ENCODE assay signal across 8 cellular contexts in the genomic region with DNA sequence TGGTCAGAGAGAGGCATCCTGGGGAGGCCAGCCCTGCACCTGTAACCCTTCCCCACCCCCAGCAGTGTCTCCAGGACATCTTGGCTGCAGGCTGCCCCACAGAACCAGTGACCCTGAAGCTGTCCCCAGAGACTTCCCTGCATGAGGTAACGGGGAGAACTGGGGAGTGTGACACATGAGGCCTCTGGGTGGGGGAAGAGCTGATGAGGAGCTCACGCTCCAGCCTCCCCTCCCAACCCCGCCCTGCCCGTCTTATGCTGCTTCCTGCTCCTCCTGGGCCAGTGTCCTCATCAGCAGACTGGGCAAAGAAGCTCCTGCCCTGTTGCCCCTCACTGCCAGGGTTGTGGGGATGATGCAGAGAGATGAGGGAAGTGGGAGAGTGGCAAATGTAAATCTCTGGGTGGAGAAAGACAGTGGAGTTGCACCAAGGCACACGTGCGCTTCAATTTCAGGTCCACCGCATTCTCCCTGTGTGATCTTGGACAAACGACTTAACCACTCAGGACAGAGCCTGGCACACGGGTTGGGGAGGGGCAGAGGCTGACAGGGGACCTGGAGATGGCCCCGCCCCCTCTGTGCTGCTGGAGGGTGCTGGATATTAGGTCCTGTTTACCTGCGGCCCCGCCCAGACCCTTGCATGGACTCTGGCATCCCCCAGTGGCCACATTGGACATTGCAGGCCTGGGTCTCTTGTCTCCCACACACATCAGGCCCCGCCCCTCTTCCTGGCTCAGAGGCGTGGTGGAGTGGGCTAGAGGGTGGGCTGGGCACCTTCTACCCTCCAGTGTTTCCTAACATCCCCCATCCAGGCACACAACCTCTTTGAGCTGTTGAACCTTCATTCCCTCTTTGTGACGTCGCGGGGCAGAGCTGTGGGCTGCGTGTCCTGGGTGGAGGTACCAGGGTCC. TPM values are rescaled to one million over a fixed set of nuclear protein-coding genes. Genes with fewer than 3 reads are reported as not detected.
DNase-seq lines count a peak whose midpoint lies in the region; ATAC-seq and TF ChIP-seq lines count a peak whose summit lies in the region.

No MANE protein-coding gene starts in this region.

- H3K4me3 ChIP-seq in CD4-positive, CD25-positive, alpha-beta regulatory T cell (ENCODE audit: low read depth, low read length): no peak overlapping the region
- H3K4me3 ChIP-seq in GM23338 (no peak overlapping the region), SU-DHL-6 (ENCODE audit: insufficient read depth, low read length, poor library complexity, severe bottlenecking) (no peak overlapping the region), heart left ventricle (no peak overlapping the region)

- no peak overlapping the region for H3K4me3 Mint-ChIP-seq in CD4-positive, CD25-positive, alpha-beta regulatory T cell
- H3K4me3 Mint-ChIP-seq in GM23338: peak overlapping the region; percentile 42; the same call in 2 of the 3 replicates
- no peak overlapping the region for H3K4me3 Mint-ChIP-seq in activated naive CD8-positive, alpha-beta T cell treated with anti-CD3 and anti-CD28 coated beads, Interleukin-2, amount 10 ng/mL, durations not matched to agents 7 days and 5 days

- TF ChIP-seq POLR2A in heart left ventricle (IDR thresholded peaks at IDR 0.05): no peak

- no peak overlapping the region for H3K27ac ChIP-seq in CD4-positive, CD25-positive, alpha-beta regulatory T cell (ENCODE audit: insufficient read depth, low read length, poor library complexity, severe bottlenecking)
- H3K27ac ChIP-seq in GM23338 (ENCODE audit: low read depth) (no peak overlapping the region), SU-DHL-6 (ENCODE audit: low read depth, low read length) (no peak overlapping the region), heart left ventricle (no peak overlapping the region)

- peak overlapping the region; percentile 86 for H2AFZ ChIP-seq in GM23338
- peak overlapping the region; percentile 45 for H2AFZ ChIP-seq in SU-DHL-6 (ENCODE audit: low read depth, low read length, severe bottlenecking)

- intact Hi-C loops in heart left ventricle (cut with DNase I): loop anchor here (1.0 to 10.0 kb wide), 9 partner anchors 47 to 264 kb away; a partner anchor contains a TSS

- ATAC-seq in CD4-positive, CD25-positive, alpha-beta regulatory T cell (ENCODE audit: low read depth in 2 of 2): peak; percentile 84 to 89
- peak; percentile 93 for ATAC-seq in GM23338
- peak; percentile 88 for ATAC-seq in activated naive CD8-positive, alpha-beta T cell treated with anti-CD3 and anti-CD28 coated beads, Interleukin-2, amount 10 ng/mL, durations not matched to agents 7 days and 5 days (ENCODE audit: low read depth)
- peak; percentile 71 to 89 (median 80) for ATAC-seq in heart left ventricle
- no peak for ATAC-seq in GM19463 (IDR thresholded peaks at IDR 0.05; ENCODE audit: unreplicated experiment)

- no peaks in the 10 kb centered on the region for H3K36me3 Mint-ChIP-seq in CD4-positive, CD25-positive, alpha-beta regulatory T cell
- no peaks in the 10 kb centered on the region for H3K36me3 Mint-ChIP-seq in GM23338 (ENCODE audit: low read depth)
- H3K36me3 Mint-ChIP-seq in activated naive CD8-positive, alpha-beta T cell treated with anti-CD3 and anti-CD28 coated beads, Interleukin-2, amount 10 ng/mL, durations not matched to agents 7 days and 5 days: no peaks in the 10 kb centered on the region

- H3K27me3 ChIP-seq in CD4-positive, CD25-positive, alpha-beta regulatory T cell (ENCODE audit: control insufficient read depth, insufficient read depth, low read length): no peaks in the 10 kb centered on the region
- H3K27me3 ChIP-seq in GM23338 (ENCODE audit: insufficient read depth) (no peaks in the 10 kb centered on the region), SU-DHL-6 (ENCODE audit: low read length) (no peaks in the 10 kb centered on the region), heart left ventricle (no peaks in the 10 kb centered on the region)

- H3K27ac Mint-ChIP-seq in CD4-positive, CD25-positive, alpha-beta regulatory T cell: no peak overlapping the region
- no peak overlapping the region for H3K27ac Mint-ChIP-seq in GM23338
- peak overlapping the region; percentile 65 for H3K27ac Mint-ChIP-seq in activated naive CD8-positive, alpha-beta T cell treated with anti-CD3 and anti-CD28 coated beads, Interleukin-2, amount 10 ng/mL, durations not matched to agents 7 days and 5 days

- peak overlapping the region; percentile 64 for H3K4me2 ChIP-seq in GM23338
- no peak overlapping the region for H3K4me2 ChIP-seq in SU-DHL-6 (ENCODE audit: low read depth, low read length, poor library complexity, severe bottlenecking)

- H3K9me2 ChIP-seq in GM23338 (ENCODE audit: insufficient read depth) (no peaks in the 10 kb centered on the region), SU-DHL-6 (replicated peaks; ENCODE audit: insufficient read depth, low read length) (no peaks in the 10 kb centered on the region)

- peaks cover 4% of the 10 kb centered on the region for H3K4me1 ChIP-seq in CD4-positive, CD25-positive, alpha-beta regulatory T cell (ENCODE audit: control insufficient read depth, insufficient read depth, low read length, poor library complexity, severe bottlenecking)
- H3K4me1 ChIP-seq in GM23338 (ENCODE audit: insufficient read depth) (no peaks in the 10 kb centered on the region; the same call in 1 of the 2 replicates), heart left ventricle (peaks cover 0 to 6% (median 0%) of the 10 kb centered on the region in 12 donors)

- H3K9me3 ChIP-seq in CD4-positive, CD25-positive, alpha-beta regulatory T cell (ENCODE audit: control insufficient read depth in 2 of 2, low read length in 2 of 2): no peaks in the 10 kb centered on the region
- H3K9me3 ChIP-seq in SU-DHL-6 (ENCODE audit: insufficient read depth, low read length) (no peaks in the 10 kb centered on the region), heart left ventricle (no peaks in the 10 kb centered on the region)

- no peak overlapping the region for H3K9ac ChIP-seq in SU-DHL-6 (ENCODE audit: low read length)

- 35 to 60% (median 37%) methylated on average over 13 to 18 of the region's 18 CpGs for WGBS in heart left ventricle, 4 donors

- H3K9me3 Mint-ChIP-seq in CD4-positive, CD25-positive, alpha-beta regulatory T cell: no peaks in the 10 kb centered on the region
- H3K9me3 Mint-ChIP-seq in GM23338: no peaks in the 10 kb centered on the region
- no peaks in the 10 kb centered on the region for H3K9me3 Mint-ChIP-seq in activated naive CD8-positive, alpha-beta T cell treated with anti-CD3 and anti-CD28 coated beads, Interleukin-2, amount 10 ng/mL, durations not matched to agents 7 days and 5 days

- H4K20me1 ChIP-seq in GM23338 (replicated peaks; ENCODE audit: insufficient read depth) (no peaks in the 10 kb centered on the region), SU-DHL-6 (ENCODE audit: low read depth, low read length) (no peaks in the 10 kb centered on the region)

- POLR2A ChIA-PET in activated naive CD8-positive, alpha-beta T cell treated with anti-CD3 and anti-CD28 coated beads, Interleukin-2, amount 10 ng/mL, durations not matched to agents 7 days and 5 days (lab: Charles Lee): interaction anchor here (1.7 kb wide), 1 partner anchor 14 kb away, joined by 4 read pairs; no protein-coding TSS in a partner anchor

- H3F3A ChIP-seq in GM23338 (replicated peaks; ENCODE audit: low read depth) (no peaks in the 10 kb centered on the region), SU-DHL-6 (ENCODE audit: insufficient read depth) (no peaks in the 10 kb centered on the region)

- DNase-seq in CD4-positive, CD25-positive, alpha-beta regulatory T cell: peak; percentile 70 to 87 (median 80)
- DNase-seq in GM23338 (ENCODE audit: low spot score): peak; percentile 96
- peak; percentile 86 for DNase-seq in NCI-H1105 treated with DMSO at 0.1 percent for 48 hours (lab: John Stamatoyannopoulos, UW)
- DNase-seq in activated naive CD8-positive, alpha-beta T cell treated with anti-CD3 and anti-CD28 coated beads, Interleukin-2, amount 10 ng/mL, durations not matched to agents 7 days and 5 days: peak; percentile 90
- peak; percentile 71 to 87 (median 84) for DNase-seq in heart left ventricle
- DNase-seq in pulmonary artery endothelial cell (ENCODE audit: low read depth, low spot score): peak; percentile 24

- H3K79me2 ChIP-seq in GM23338 (replicated peaks; ENCODE audit: insufficient read depth) (no peaks in the 10 kb centered on the region), SU-DHL-6 (ENCODE audit: insufficient read depth, low read length) (no peaks in the 10 kb centered on the region)

- H3K27me3 Mint-ChIP-seq in CD4-positive, CD25-positive, alpha-beta regulatory T cell: peaks cover 6% of the 10 kb centered on the region
- peaks cover 2% of the 10 kb centered on the region for H3K27me3 Mint-ChIP-seq in GM23338 (ENCODE audit: insufficient read depth, low read depth, poor library complexity)
- peaks cover 6% of the 10 kb centered on the region for H3K27me3 Mint-ChIP-seq in activated naive CD8-positive, alpha-beta T cell treated with anti-CD3 and anti-CD28 coated beads, Interleukin-2, amount 10 ng/mL, durations not matched to agents 7 days and 5 days

- peak; percentile 54 to 81 for TF ChIP-seq CTCF in GM23338 (conservative IDR thresholded peaks at IDR 0.05; ENCODE audit: low read depth in 2 of 2)
- TF ChIP-seq CTCF in SU-DHL-6 (IDR thresholded peaks at IDR 0.05; ENCODE audit: insufficient read depth, low read length, poor library complexity, severe bottlenecking): peak; percentile 81
- TF ChIP-seq CTCF in heart left ventricle (IDR thresholded peaks at IDR 0.05): peak; percentile 78 to 97 (median 88)

- H3K36me3 ChIP-seq in CD4-positive, CD25-positive, alpha-beta regulatory T cell (ENCODE audit: control insufficient read depth, insufficient read depth, low read length): no peaks in the 10 kb centered on the region
- no peaks in the 10 kb centered on the region for H3K36me3 ChIP-seq in GM23338 (ENCODE audit: insufficient read depth)
- H3K36me3 ChIP-seq in SU-DHL-6 (ENCODE audit: low read length): no peaks in the 10 kb centered on the region
- H3K36me3 ChIP-seq in heart left ventricle: no peaks in the 10 kb centered on the region

- peaks cover 0 to 6% (median 3%) of the 10 kb centered on the region in 4 donors for H3K4me1 Mint-ChIP-seq in CD4-positive, CD25-positive, alpha-beta regulatory T cell
- peaks cover 9% of the 10 kb centered on the region for H3K4me1 Mint-ChIP-seq in GM23338
- peaks cover 21% of the 10 kb centered on the region for H3K4me1 Mint-ChIP-seq in activated naive CD8-positive, alpha-beta T cell treated with anti-CD3 and anti-CD28 coated beads, Interleukin-2, amount 10 ng/mL, durations not matched to agents 7 days and 5 days

RNA-seq across cellular contexts. Expression of a gene that starts 12.3 kb away (rescaled TPM):
- total RNA-seq in CD4-positive, CD25-positive, alpha-beta regulatory T cell: not detected
- polyA plus RNA-seq in CD4-positive, CD25-positive, alpha-beta regulatory T cell: not detected
- total RNA-seq in GM23338 (2014; rRNA removed; shearing (Covaris generic)): 1.2 and 1.3 TPM in 2 replicates
- 1.6 and 1.9 TPM in 2 replicates for polyA plus RNA-seq in GM23338 (2016; fragmentation: Nextera tagmentation; extraction: Ambion mirVana)
- total RNA-seq in activated naive CD8-positive, alpha-beta T cell treated with anti-CD3 and anti-CD28 coated beads, Interleukin-2, amount 10 ng/mL, durations not matched to agents 7 days and 5 days: not detected
- 1 to 10 TPM in 8 of 9 donors, under 1 TPM in 1; 0.51 to 2.7 (median 1.8) TPM for total RNA-seq in heart left ventricle
- polyA plus RNA-seq in heart left ventricle: 1 to 10 TPM in 1 of 2 donors, under 1 TPM in 1; 0.50 to 1.5 TPM
- total RNA-seq in pulmonary artery endothelial cell: 0.07 TPM in 1 of 2 replicates, not detected in the other

RNA-seq across cellular contexts. Expression of a gene that starts 17.6 kb away (rescaled TPM):
- total RNA-seq in CD4-positive, CD25-positive, alpha-beta regulatory T cell: not detected
- polyA plus RNA-seq in CD4-positive, CD25-positive, alpha-beta regulatory T cell: under 1 TPM in 1 of 4 donors, not detected in 3; 0.26 TPM
- 0.74 and 1.3 TPM in 2 replicates for total RNA-seq in GM23338 (2014; rRNA removed; shearing (Covaris generic))
- polyA plus RNA-seq in GM23338 (2016; fragmentation: Nextera tagmentation; extraction: Ambion mirVana): 0.71 and 0.87 TPM in 2 replicates
- 1 to 10 TPM; 3.3 to 4.1 TPM for total RNA-seq in activated naive CD8-positive, alpha-beta T cell treated with anti-CD3 and anti-CD28 coated beads, Interleukin-2, amount 10 ng/mL, durations not matched to agents 7 days and 5 days
- total RNA-seq in heart left ventricle: 10 to 100 TPM in 1 of 9 donors, 1 to 10 TPM in 8; 1.2 to 17.8 (median 3.4) TPM
- 1 to 10 TPM; 1.1 to 9.3 TPM for polyA plus RNA-seq in heart left ventricle
- total RNA-seq in pulmonary artery endothelial cell: 0.14 and 0.20 TPM in 2 replicates

RNA-seq across cellular contexts. Expression of a gene that starts 34.0 kb away (rescaled TPM):
- total RNA-seq in CD4-positive, CD25-positive, alpha-beta regulatory T cell: not detected
- not detected for polyA plus RNA-seq in CD4-positive, CD25-positive, alpha-beta regulatory T cell
- 0.59 TPM in 1 of 2 replicates, not detected in the other for total RNA-seq in GM23338 (2014; rRNA removed; shearing (Covaris generic))
- polyA plus RNA-seq in GM23338 (2016; fragmentation: Nextera tagmentation; extraction: Ambion mirVana): 0.50 and 0.76 TPM in 2 replicates
- total RNA-seq in activated naive CD8-positive, alpha-beta T cell treated with anti-CD3 and anti-CD28 coated beads, Interleukin-2, amount 10 ng/mL, durations not matched to agents 7 days and 5 days: not detected
- total RNA-seq in heart left ventricle: 1 to 10 TPM in 1 of 9 donors, under 1 TPM in 6, not detected in 2; 0.25 to 1.1 (median 0.53) TPM
- under 1 TPM; 0.25 to 0.95 TPM for polyA plus RNA-seq in heart left ventricle
- not detected in 2 replicates for total RNA-seq in pulmonary artery endothelial cell

RNA-seq across cellular contexts. Expression of a gene that starts 38.0 kb away (rescaled TPM):
- not detected for total RNA-seq in CD4-positive, CD25-positive, alpha-beta regulatory T cell
- not detected for polyA plus RNA-seq in CD4-positive, CD25-positive, alpha-beta regulatory T cell
- total RNA-seq in GM23338 (2014; rRNA removed; shearing (Covaris generic)): not detected in 2 replicates
- polyA plus RNA-seq in GM23338 (2016; fragmentation: Nextera tagmentation; extraction: Ambion mirVana) (0.13 and 0.97 TPM in 2 replicates), heart left ventricle (1,000 to 10,000 TPM; 7,048 to 8,299 TPM)
- total RNA-seq in activated naive CD8-positive, alpha-beta T cell treated with anti-CD3 and anti-CD28 coated beads, Interleukin-2, amount 10 ng/mL, durations not matched to agents 7 days and 5 days: not detected
- total RNA-seq in heart left ventricle (over 10,000 TPM in 1 of 9 donors, 1,000 to 10,000 TPM in 8; 2,598 to 10,910 (median 4,655) TPM), pulmonary artery endothelial cell (0.14 TPM in 1 of 2 replicates, not detected in the other)

RNA-seq across cellular contexts. Expression of a gene that starts 51.8 kb away (rescaled TPM):
- total RNA-seq in CD4-positive, CD25-positive, alpha-beta regulatory T cell: not detected
- not detected for polyA plus RNA-seq in CD4-positive, CD25-positive, alpha-beta regulatory T cell
- 0.43 TPM in 1 of 2 replicates, not detected in the other for total RNA-seq in GM23338 (2014; rRNA removed; shearing (Covaris generic))
- polyA plus RNA-seq in GM23338 (2016; fragmentation: Nextera tagmentation; extraction: Ambion mirVana) (not detected in 2 replicates), heart left ventricle (1 to 10 TPM in 1 of 2 donors, under 1 TPM in 1; 0.32 to 1.1 TPM)
- not detected for total RNA-seq in activated naive CD8-positive, alpha-beta T cell treated with anti-CD3 and anti-CD28 coated beads, Interleukin-2, amount 10 ng/mL, durations not matched to agents 7 days and 5 days
- total RNA-seq in heart left ventricle (1 to 10 TPM in 1 of 9 donors, under 1 TPM in 7, not detected in 1; 0.08 to 1.7 (median 0.21) TPM), pulmonary artery endothelial cell (not detected in 2 replicates)

Comparison
In these comparisons a context has a peak if more than half of its experiments do, and no peak if none do; other contexts are left out.
1. DNase-seq: peak in every context shown above with its lines; median percentile 96 in GM23338; 90 in activated naive CD8-positive, alpha-beta T cell treated with anti-CD3 and anti-CD28 coated beads, Interleukin-2, amount 10 ng/mL, durations not matched to agents 7 days and 5 days; 86 in NCI-H1105 treated with DMSO at 0.1 percent for 48 hours; 84 in heart left ventricle; 80 in CD4-positive, CD25-positive, alpha-beta regulatory T cell; 24 in pulmonary artery endothelial cell.